Comparison of ENCODE assay signal across 33 cellular contexts in the genomic region with DNA sequence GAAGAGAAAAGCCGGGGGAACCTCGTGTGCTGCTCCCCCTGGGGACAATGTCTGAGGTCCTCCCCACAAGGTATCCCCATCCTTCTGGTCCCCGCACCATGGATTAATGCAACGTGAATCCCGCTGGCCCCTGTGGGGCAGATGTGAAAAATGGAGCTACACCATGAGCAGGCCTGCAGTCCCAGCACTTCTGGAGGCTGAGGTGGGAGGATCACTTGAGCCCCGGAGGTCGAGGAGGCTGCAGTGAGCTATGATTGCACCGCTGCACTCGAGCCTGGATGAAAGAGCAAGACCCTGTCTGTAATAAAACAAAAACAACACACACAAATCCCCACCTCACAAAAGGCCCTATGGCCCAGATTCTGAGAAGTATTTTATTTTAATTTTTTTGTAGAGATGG. TPM values are rescaled to one million over a fixed set of nuclear protein-coding genes. Genes with fewer than 3 reads are reported as not detected.
"Had no signal": no experiment of that assay in that cellular context is flagged by ENCODE, and none has a peak within 500 bp of the region (broad histone marks: within the 10 kb centered on the region; RNA-seq: fewer than 3 reads in every experiment).

No MANE protein-coding gene starts in this region.

- H3K36me3 ChIP-seq: gastrocnemius medialis, pancreas, tibial artery had no signal

- H3K27ac ChIP-seq: epithelial cell of prostate, hepatocyte, pancreas had no signal

- H3K27me3 ChIP-seq: hepatocyte, testis had no signal

- FAIRE-seq: colon, kidney, pancreas had no signal

- H3K4me1 ChIP-seq: gastrocnemius medialis, pancreas had no signal

- H3K4me3 ChIP-seq: hepatocyte, pancreas, smooth muscle cell, testis, tibial artery had no signal

- DNase-seq: effector CD8-positive, alpha-beta T cell; endodermal cell; foreskin fibroblast; gastrocnemius medialis; head of caudate nucleus; kidney; mammary epithelial cell; mesendoderm; midbrain; naive thymus-derived CD4-positive, alpha-beta T cell; occipital lobe; retina; stimulated activated CD4-positive, alpha-beta T cell treated with anti-CD3 and anti-CD28 coated beads, Interleukin-12 subunit alpha, Interleukin-12 subunit beta, amount 100 ng/mL, for 4 hours; stimulated activated CD4-positive, alpha-beta T cell treated with anti-CD3 and anti-CD28 coated beads, Interleukin-1b, Interleukin-23, amount 100 ng/mL, for 48 hours; stimulated activated CD4-positive, alpha-beta T cell treated with anti-CD3 and anti-CD28 coated beads, Interleukin-4, amount 100 ng/mL, for 1 hour; stimulated activated CD8-positive, alpha-beta memory T cell treated with anti-CD3 and anti-CD28 coated beads, Interleukin-4, amount 100 ng/mL, for 48 hours; stimulated activated naive CD4-positive, alpha-beta T cell; stimulated activated naive CD8-positive, alpha-beta T cell treated with anti-CD3 and anti-CD28 coated beads, Interleukin-15, amount 100 ng/mL, for 72 hours; testis; tibial artery had no signal

- H3K9me3 ChIP-seq: gastrocnemius medialis, pancreas, testis, tibial artery had no signal

- H3K4me2 ChIP-seq: hepatocyte, smooth muscle cell had no signal

- H2AFZ ChIP-seq: hepatocyte had no signal

- H3K79me2 ChIP-seq: hepatocyte had no signal

- ATAC-seq: esophagus mucosa; left lobe of liver; naive thymus-derived CD4-positive, alpha-beta T cell; pancreas; sciatic nerve; stimulated activated naive CD8-positive, alpha-beta T cell treated with anti-CD3 and anti-CD28 coated beads, Interleukin-15, amount 100 ng/mL, for 72 hours had no signal

RNA-seq across cellular contexts. Expression of a gene that starts 1.2 kb away (rescaled TPM):
- total RNA-seq: smooth muscle cell had no signal

RNA-seq across cellular contexts. Expression of a gene that starts 6.2 kb away (rescaled TPM):
- total RNA-seq: endodermal cell, esophagus mucosa, glomerular endothelial cell, mammary epithelial cell, mucosa of gallbladder, occipital lobe, pulmonary artery endothelial cell, smooth muscle cell, urinary bladder had no signal
- polyA plus RNA-seq: mammary epithelial cell; naive thymus-derived CD4-positive, alpha-beta T cell; smooth muscle cell had no signal

RNA-seq across cellular contexts. Expression of a gene that starts 17.5 kb away (rescaled TPM):
- total RNA-seq: endodermal cell, esophagus mucosa, glomerular endothelial cell, hepatocyte, kidney, mammary epithelial cell, mucosa of gallbladder, occipital lobe, pulmonary artery endothelial cell, smooth muscle cell, subcutaneous adipose tissue had no signal
- polyA plus RNA-seq: hepatocyte; mammary epithelial cell; naive thymus-derived CD4-positive, alpha-beta T cell; smooth muscle cell had no signal

RNA-seq across cellular contexts. Expression of a gene that starts 30.6 kb away (rescaled TPM):
- total RNA-seq: esophagus mucosa, gastrocnemius medialis, glomerular endothelial cell, hepatocyte, mammary epithelial cell, mucosa of gallbladder, pancreas, pulmonary artery endothelial cell, urinary bladder had no signal
- polyA plus RNA-seq: mammary epithelial cell; naive thymus-derived CD4-positive, alpha-beta T cell had no signal
